11 cellular contexts compared by ENCODE assay signal in the genomic region with DNA sequence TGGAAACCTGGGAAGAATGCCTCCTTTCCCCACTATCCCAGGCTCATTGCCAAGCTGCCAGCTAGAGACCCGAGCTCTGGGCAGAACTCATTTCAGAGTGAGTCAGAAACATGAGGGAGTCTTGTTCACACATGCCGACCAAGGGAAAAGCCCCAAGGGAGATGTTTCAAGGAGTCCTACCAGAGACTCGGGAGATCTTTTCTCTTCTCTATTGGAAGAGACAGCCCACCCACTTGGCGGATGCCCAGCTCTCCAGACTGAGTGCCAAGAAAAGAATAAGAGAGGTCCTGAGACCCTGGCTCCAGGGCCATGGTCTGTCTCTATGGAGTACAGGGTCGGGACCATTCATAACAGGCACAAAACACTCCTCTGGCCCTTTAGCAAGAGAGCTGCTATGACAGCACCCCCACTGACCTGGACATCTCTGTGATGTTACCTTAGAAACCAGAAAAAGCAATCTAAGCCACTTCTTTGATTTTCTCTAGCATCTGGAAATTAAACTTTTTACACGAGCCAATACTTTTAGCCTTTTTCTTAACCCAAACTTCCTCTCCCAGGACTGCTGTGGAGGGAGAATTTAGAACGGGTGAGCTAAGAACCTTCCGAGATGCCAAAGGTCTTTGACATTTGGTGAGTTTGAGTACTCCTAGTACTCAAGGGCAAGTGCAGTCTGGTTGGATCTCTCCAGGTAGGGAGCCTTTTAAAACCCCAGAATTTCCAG. TPM values are rescaled to one million over a fixed set of nuclear protein-coding genes. Genes with fewer than 3 reads are reported as not detected.
DNase-seq lines count a peak whose midpoint lies in the region; ATAC-seq, FAIRE-seq and TF ChIP-seq lines count a peak whose summit lies in the region.
"Had no signal": no experiment of that assay in that cellular context is flagged by ENCODE, and none has a peak within 500 bp of the region (broad histone marks: within the 10 kb centered on the region; RNA-seq: fewer than 3 reads in every experiment).

No MANE protein-coding gene starts in this region.

- 45% methylated on average over 8 of the region's 8 CpGs for WGBS in A549 (ENCODE audit: missing lambda C conversion rate)
- WGBS in H9 (ENCODE audit: extremely low coverage, insufficient read length, low lambda C conversion rate), result no CpG with 5 or more reads among the region's 8 CpGs

- peaks cover 8% of the 10 kb centered on the region for H3K9me3 ChIP-seq in A549
- no peaks in the 10 kb centered on the region for H3K9me3 ChIP-seq in H9 (ENCODE audit: control insufficient read depth, low read depth, low read length)

- DNase-seq in A549 (ENCODE audit: low read depth in 1 of 2, low spot score in 1 of 2) (peak; percentile 15 to 41), HS-5 (ENCODE audit: low read depth) (peak; percentile 93), chondrocyte (ENCODE audit: low spot score) (no peak), medulla oblongata (ENCODE audit: extremely low spot score) (peak; percentile 77), D341Med (ENCODE audit: low spot score) (no peak), islet precursor cell (no peak), GDM1 (lab: John Stamatoyannopoulos, UW) (no peak), H9 (no peak)
- DNase-seq: CD4-positive, CD25-positive, alpha-beta regulatory T cell; effector memory CD4-positive, alpha-beta T cell had no signal

- H3K9ac ChIP-seq in H9 (ENCODE audit: extremely low read depth, insufficient read length, low read length), result no peak overlapping the region

- H3K36me3 Mint-ChIP-seq in chondrocyte (ENCODE audit: low read depth), result no peaks in the 10 kb centered on the region
- no peaks in the 10 kb centered on the region for H3K36me3 Mint-ChIP-seq in H9 (ENCODE audit: insufficient read depth in 1 of 3, low read depth in 3 of 3)
- H3K36me3 Mint-ChIP-seq: CD4-positive, CD25-positive, alpha-beta regulatory T cell; stimulated activated effector memory CD8-positive, alpha-beta T cell treated with anti-CD3 and anti-CD28 coated beads, Interleukin-12 subunit alpha, Interleukin-12 subunit beta, amount 100 ng/mL, for 72 hours had no signal

- H3K4me1 Mint-ChIP-seq in chondrocyte (ENCODE audit: low read depth) (peaks cover 53% of the 10 kb centered on the region), H9 (peaks cover 5 to 7% of the 10 kb centered on the region in 2 experiments)
- H3K4me1 Mint-ChIP-seq: CD4-positive, CD25-positive, alpha-beta regulatory T cell; stimulated activated effector memory CD8-positive, alpha-beta T cell treated with anti-CD3 and anti-CD28 coated beads, Interleukin-12 subunit alpha, Interleukin-12 subunit beta, amount 100 ng/mL, for 72 hours had no signal

- no peak overlapping the region for H3T11ph ChIP-seq in H9 (ENCODE audit: low read length)

- no peak overlapping the region for H2AK5ac ChIP-seq in H9 (ENCODE audit: insufficient read length, low read length)

- no peak overlapping the region for H2BK5ac ChIP-seq in H9 (ENCODE audit: insufficient read length, low read length)

- no peak overlapping the region for H4K5ac ChIP-seq in H9 (ENCODE audit: insufficient read length, low read depth, low read length)

- H3K4me1 ChIP-seq in A549 (peaks cover 9% of the 10 kb centered on the region), H9 (ENCODE audit: insufficient read depth, low read length) (no peaks in the 10 kb centered on the region)

- no peak overlapping the region for H3K4ac ChIP-seq in H9 (ENCODE audit: low read depth, low read length)

- peak; percentile 75 to 81 for ATAC-seq in A549
- ATAC-seq: stimulated activated effector memory CD8-positive, alpha-beta T cell treated with anti-CD3 and anti-CD28 coated beads, Interleukin-12 subunit alpha, Interleukin-12 subunit beta, amount 100 ng/mL, for 72 hours had no signal

- H3K4me2 ChIP-seq in A549 (peak overlapping the region; percentile 39), H9 (ENCODE audit: insufficient read depth, insufficient read length, low read length) (no peak overlapping the region)

- no peak overlapping the region for H3K14ac ChIP-seq in H9 (ENCODE audit: insufficient read depth, low read length)

- H3K79me2 ChIP-seq in H9 (ENCODE audit: insufficient read depth, low read length), result no peaks in the 10 kb centered on the region

- CTCF ChIA-PET in A549 (lab: Yijun Ruan, JAX), result no interaction called here

- no peaks in the 10 kb centered on the region for H4K20me1 ChIP-seq in H9 (ENCODE audit: control insufficient read depth, insufficient read depth, insufficient read length)

- H3K27me3 Mint-ChIP-seq in chondrocyte (ENCODE audit: low read depth) (no peaks in the 10 kb centered on the region), H9 (ENCODE audit: low read depth) (peaks cover 3% of the 10 kb centered on the region)
- H3K27me3 Mint-ChIP-seq: CD4-positive, CD25-positive, alpha-beta regulatory T cell had no signal

- no peaks in the 10 kb centered on the region for H3K79me1 ChIP-seq in H9 (ENCODE audit: insufficient read depth, low read depth, low read length, poor library complexity, severe bottlenecking)

- H3K23me2 ChIP-seq in H9 (ENCODE audit: insufficient read length, low read depth, low read length, poor library complexity, severe bottlenecking), result no peaks in the 10 kb centered on the region

- TF ChIP-seq CTCF in A549 (IDR thresholded peaks at IDR 0.05) (no peak), chondrocyte (IDR thresholded peaks at IDR 0.05) (no peak), H9 (conservative IDR thresholded peaks at IDR 0.05) (no peak)

- no peak overlapping the region for H3K56ac ChIP-seq in H9 (ENCODE audit: insufficient read length, low read depth, low read length)

- no peak overlapping the region for H2BK120ac ChIP-seq in H9 (ENCODE audit: low read depth, low read length, poor library complexity, severe bottlenecking)

- H2BK12ac ChIP-seq in H9 (ENCODE audit: insufficient read length, low read depth, low read length), result no peak overlapping the region

- H3K23ac ChIP-seq in H9 (ENCODE audit: insufficient read length, low read depth, low read length), result no peak overlapping the region

- H3K27ac Mint-ChIP-seq in chondrocyte (ENCODE audit: unreplicated experiment), result peak overlapping the region; percentile 96
- peak overlapping the region in 1 of 3 experiments; percentile 44; a peak in 1 of 7 replicates for H3K27ac Mint-ChIP-seq in H9
- H3K27ac Mint-ChIP-seq: CD4-positive, CD25-positive, alpha-beta regulatory T cell; stimulated activated effector memory CD8-positive, alpha-beta T cell treated with anti-CD3 and anti-CD28 coated beads, Interleukin-12 subunit alpha, Interleukin-12 subunit beta, amount 100 ng/mL, for 72 hours had no signal

- H2BK20ac ChIP-seq in H9 (ENCODE audit: low read depth, low read length, poor library complexity, severe bottlenecking), result no peak overlapping the region

- H2BK15ac ChIP-seq in H9 (ENCODE audit: low read depth, low read length), result no peak overlapping the region

- TF ChIP-seq POLR2A in A549 (IDR thresholded peaks at IDR 0.05; ENCODE audit: low read length), result no peak

- no peak overlapping the region for H4K91ac ChIP-seq in H9 (ENCODE audit: insufficient read length, low read depth, low read length)

- no peak for TF ChIP-seq EP300 in A549 (IDR thresholded peaks at IDR 0.05)

- H3K4me3 ChIP-seq in A549, result no peak overlapping the region

- POLR2A ChIA-PET in A549 (lab: Yijun Ruan, JAX), result no interaction called here

- no peak for TF ChIP-seq RAD21 in A549 (conservative IDR thresholded peaks at IDR 0.05 in 1 of 2, IDR thresholded peaks at IDR 0.05 in 1 of 2)

- peaks cover 7% of the 10 kb centered on the region for H3K9me3 Mint-ChIP-seq in chondrocyte (ENCODE audit: low read depth)
- H3K9me3 Mint-ChIP-seq in H9, result peaks cover 0 to 4% of the 10 kb centered on the region in 2 experiments; a peak in 3 of 5 replicates
- H3K9me3 Mint-ChIP-seq: stimulated activated effector memory CD8-positive, alpha-beta T cell treated with anti-CD3 and anti-CD28 coated beads, Interleukin-12 subunit alpha, Interleukin-12 subunit beta, amount 100 ng/mL, for 72 hours had no signal

- H3K27ac ChIP-seq in A549 (0 out of 6 replicates have a peak overlapping the region, but pooled peaks of 1 of the 2 experiments have one; percentile 45), H9 (ENCODE audit: insufficient read length, low read depth, low read length) (no peak overlapping the region)

- H3K27me3 ChIP-seq in H9 (ENCODE audit: insufficient read depth, low read length), result no peaks in the 10 kb centered on the region

- no peak for FAIRE-seq in A549 (lab: Jason Lieb, UNC)

- no peak overlapping the region for H4K8ac ChIP-seq in H9 (replicated peaks; ENCODE audit: insufficient read length, low read depth, low read length)

- peak overlapping the region; percentile 5 for H3K4me3 Mint-ChIP-seq in chondrocyte (ENCODE audit: unreplicated experiment)
- no peak overlapping the region for H3K4me3 Mint-ChIP-seq in H9
- H3K4me3 Mint-ChIP-seq: CD4-positive, CD25-positive, alpha-beta regulatory T cell; stimulated activated effector memory CD8-positive, alpha-beta T cell treated with anti-CD3 and anti-CD28 coated beads, Interleukin-12 subunit alpha, Interleukin-12 subunit beta, amount 100 ng/mL, for 72 hours had no signal

- H2AFZ ChIP-seq in H9 (ENCODE audit: low read length), result no peak overlapping the region

- no peak overlapping the region for H3K18ac ChIP-seq in H9 (ENCODE audit: insufficient read length, low read depth, low read length)

TF ChIP-seq in A549, 52 proteins besides CTCF, POLR2A, EP300 and RAD21:
- TF ChIP-seq ZC3H11A (IDR thresholded peaks at IDR 0.05) (no peak), CBX8 (IDR thresholded peaks at IDR 0.05) (no peak), NR3C1 (IDR thresholded peaks at IDR 0.05) (no peak), RFX5 (IDR thresholded peaks at IDR 0.05) (no peak), CBX2 (IDR thresholded peaks at IDR 0.05; ENCODE audit: borderline replicate concordance, low read depth) (no peak)
- TF ChIP-seq, protein P1, sequence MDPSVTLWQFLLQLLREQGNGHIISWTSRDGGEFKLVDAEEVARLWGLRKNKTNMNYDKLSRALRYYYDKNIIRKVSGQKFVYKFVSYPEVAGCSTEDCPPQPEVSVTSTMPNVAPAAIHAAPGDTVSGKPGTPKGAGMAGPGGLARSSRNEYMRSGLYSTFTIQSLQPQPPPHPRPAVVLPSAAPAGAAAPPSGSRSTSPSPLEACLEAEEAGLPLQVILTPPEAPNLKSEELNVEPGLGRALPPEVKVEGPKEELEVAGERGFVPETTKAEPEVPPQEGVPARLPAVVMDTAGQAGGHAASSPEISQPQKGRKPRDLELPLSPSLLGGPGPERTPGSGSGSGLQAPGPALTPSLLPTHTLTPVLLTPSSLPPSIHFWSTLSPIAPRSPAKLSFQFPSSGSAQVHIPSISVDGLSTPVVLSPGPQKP (IDR thresholded peaks at IDR 0.05; ENCODE audit: low read depth, low read length), result no peak

RNA-seq across cellular contexts. Expression of a gene that starts 18.5 kb away (rescaled TPM):
- polyA plus RNA-seq in A549 (2011; rRNA removed) (0.97 and 1.5 TPM in 2 replicates), A549 (2017; fragmentation: RNase III; extraction: RNeasy Plus Mini Kit Qiagen cat#74134 plus additional on column Dnase treatment) (0.20 to 0.46 TPM (median 0.23 TPM) in 3 replicates)
- 1.5 and 1.9 TPM in 2 replicates for polyA plus RNA-seq in A549 (2012; cell fraction: cytosol; rRNA removed)
- 2.2 and 4.9 TPM in 2 replicates for polyA plus RNA-seq in A549 (2012; cell fraction: nucleus; rRNA removed)
- 1.7 and 3.4 TPM in 2 replicates for polyA minus RNA-seq in A549 (2011; rRNA and poly(A)+ RNA removed)
- total RNA-seq in chondrocyte (403 to 502 TPM (median 500 TPM) in 3 replicates), H9 (2021) (0.61 and 0.90 TPM in 2 replicates)
- polyA plus RNA-seq: CD4-positive, CD25-positive, alpha-beta regulatory T cell had no signal

Comparison
In these comparisons a context has a peak if more than half of its experiments do, and no peak if none do; other contexts are left out.
1. DNase-seq: peak in A549 (2 of 2), HS-5 (single experiment) and medulla oblongata (single experiment); none in chondrocyte (single experiment), D341Med (single experiment), islet precursor cell (single experiment), GDM1 (single experiment) and H9 (single experiment).
2. RNA of a gene that starts 18.5 kb away (total RNA-seq): 403 to 502 TPM in chondrocyte; 0.61 to 0.90 TPM in H9; every median in the first group is over 100 times any median in the second.